Comparison of ENCODE assay signal across 13 cellular contexts in genomic region chr9:131334568-131335105, GRCh38. TPM values are rescaled to one million over a fixed set of nuclear protein-coding genes. Genes with fewer than 3 reads are reported as not detected.
DNase-seq lines count a peak whose midpoint lies in the region; ATAC-seq and TF ChIP-seq lines count a peak whose summit lies in the region.
"Had no signal": no experiment of that assay in that cellular context is flagged by ENCODE, and none has a peak within 500 bp of the region (broad histone marks: within the 10 kb centered on the region; RNA-seq: fewer than 3 reads in every experiment).

No MANE protein-coding gene starts in this region.

- DNase-seq in CD14-positive monocyte (ENCODE audit: low spot score) (peak; percentile 38), OCI-M1 (lab: John Stamatoyannopoulos, UW) (peak; percentile 73), fibroblast of peridontal ligament (ENCODE audit: extremely low read depth) (peak; percentile 53), nephron progenitor cell (peak; percentile 31), Calu3 (no peak)
- DNase-seq in stimulated activated CD4-positive, alpha-beta T cell treated with anti-CD3 and anti-CD28 coated beads, Interleukin-4, amount 100 ng/mL, for 1 hour, result no peak
- no peak for DNase-seq in natural killer cell treated with Interleukin-12 subunit alpha and Interleukin-12 subunit beta and Interleukin-15 and Interleukin-18, amount 100 ng/mL, for 72 hours (ENCODE audit: low spot score)
- DNase-seq: MM.1S; NK-92 treated with Interleukin-12 subunit alpha and Interleukin-12 subunit beta, amount 100 ng/mL, for 24 hours had no signal

- intact Hi-C loops in CD14-positive monocyte (cut with micrococcal nuclease) (no loop called here), Calu3 (cut with micrococcal nuclease; ENCODE audit: unreplicated experiment) (loop anchor here (5.0 kb wide), 1 partner anchor 277 kb away; no protein-coding TSS in a partner anchor)

- H3K4me3 Mint-ChIP-seq in CD14-positive monocyte, result no peak overlapping the region
- H3K4me3 Mint-ChIP-seq in nephron progenitor cell, result no peak overlapping the region
- no peak overlapping the region for H3K4me3 Mint-ChIP-seq in Calu3 (ENCODE audit: low read depth, unreplicated experiment)
- no peak overlapping the region for H3K4me3 Mint-ChIP-seq in natural killer cell treated with Interleukin-12 subunit alpha and Interleukin-12 subunit beta and Interleukin-15 and Interleukin-18, amount 100 ng/mL, for 72 hours
- H3K4me3 Mint-ChIP-seq: B cell had no signal

- no TSS peak for BruUV-seq in Calu3 (replicated peaks; lab: Mats Ljungman, UMichigan)

- no peak for ATAC-seq in GM18870 (IDR thresholded peaks at IDR 0.05; ENCODE audit: unreplicated experiment)
- ATAC-seq in natural killer cell treated with Interleukin-12 subunit alpha and Interleukin-12 subunit beta and Interleukin-15 and Interleukin-18, amount 100 ng/mL, for 72 hours, result no peak

- H3K27me3 Mint-ChIP-seq in CD14-positive monocyte (ENCODE audit: low read depth in 3 of 3) (peaks cover 0 to 5% (median 3%) of the 10 kb centered on the region in 3 donors), nephron progenitor cell (ENCODE audit: low read depth, poor library complexity) (peaks cover 7% of the 10 kb centered on the region), Calu3 (ENCODE audit: unreplicated experiment) (peaks cover under 1% of the 10 kb centered on the region)
- H3K27me3 Mint-ChIP-seq in natural killer cell treated with Interleukin-12 subunit alpha and Interleukin-12 subunit beta and Interleukin-15 and Interleukin-18, amount 100 ng/mL, for 72 hours, result no peaks in the 10 kb centered on the region
- H3K27me3 Mint-ChIP-seq: B cell had no signal

- H3K4me1 Mint-ChIP-seq in CD14-positive monocyte, result peaks cover 2% of the 10 kb centered on the region
- peaks cover 42% of the 10 kb centered on the region for H3K4me1 Mint-ChIP-seq in nephron progenitor cell
- no peaks in the 10 kb centered on the region for H3K4me1 Mint-ChIP-seq in Calu3 (ENCODE audit: low read depth, unreplicated experiment)
- peaks cover 6 to 7% of the 10 kb centered on the region in 2 donors for H3K4me1 Mint-ChIP-seq in natural killer cell treated with Interleukin-12 subunit alpha and Interleukin-12 subunit beta and Interleukin-15 and Interleukin-18, amount 100 ng/mL, for 72 hours (ENCODE audit: low read depth in 2 of 2)

- H3K27ac Mint-ChIP-seq in CD14-positive monocyte (no peak overlapping the region), nephron progenitor cell (peak overlapping the region; percentile 48), Calu3 (ENCODE audit: unreplicated experiment) (no peak overlapping the region)
- H3K27ac Mint-ChIP-seq in natural killer cell treated with Interleukin-12 subunit alpha and Interleukin-12 subunit beta and Interleukin-15 and Interleukin-18, amount 100 ng/mL, for 72 hours, result no peak overlapping the region
- H3K27ac Mint-ChIP-seq: B cell had no signal

- CTCF ChIA-PET in Calu3 (lab: Charles Lee), result interaction anchor here (0.6 kb wide), 1 partner anchor 197 kb away, joined by 3 read pairs; the partner anchor contains the start of gene UCK1

- H3K36me3 Mint-ChIP-seq in CD14-positive monocyte (no peaks in the 10 kb centered on the region), nephron progenitor cell (ENCODE audit: low read depth) (no peaks in the 10 kb centered on the region), Calu3 (ENCODE audit: insufficient read depth, unreplicated experiment) (no peaks in the 10 kb centered on the region)
- H3K36me3 Mint-ChIP-seq in natural killer cell treated with Interleukin-12 subunit alpha and Interleukin-12 subunit beta and Interleukin-15 and Interleukin-18, amount 100 ng/mL, for 72 hours, result no peaks in the 10 kb centered on the region

- no peaks in the 10 kb centered on the region for H3K9me3 Mint-ChIP-seq in CD14-positive monocyte
- no peaks in the 10 kb centered on the region for H3K9me3 Mint-ChIP-seq in nephron progenitor cell
- H3K9me3 Mint-ChIP-seq in Calu3 (ENCODE audit: low read depth, unreplicated experiment), result no peaks in the 10 kb centered on the region
- no peaks in the 10 kb centered on the region for H3K9me3 Mint-ChIP-seq in natural killer cell treated with Interleukin-12 subunit alpha and Interleukin-12 subunit beta and Interleukin-15 and Interleukin-18, amount 100 ng/mL, for 72 hours

- no peak for TF ChIP-seq CTCF in CD14-positive monocyte (IDR thresholded peaks at IDR 0.05)
- no peak for TF ChIP-seq CTCF in nephron progenitor cell (IDR thresholded peaks at IDR 0.05)
- TF ChIP-seq CTCF in Calu3 (IDR thresholded peaks at IDR 0.05; ENCODE audit: unreplicated experiment), result no peak

RNA-seq across cellular contexts. Expression of gene PLPP7, which starts 45.1 kb away (rescaled TPM):
- polyA plus RNA-seq in CD14-positive monocyte, result 1 to 10 TPM; 1.5 to 3.1 TPM
- total RNA-seq in Calu3 (2022), result not detected in 2 replicates
- total RNA-seq in natural killer cell treated with Interleukin-12 subunit alpha and Interleukin-12 subunit beta and Interleukin-15 and Interleukin-18, amount 100 ng/mL, for 72 hours, result under 1 TPM in 1 of 2 donors, not detected in 1; 0.74 TPM
- total RNA-seq: T-helper 2 cell treated with Interferon-gamma antibody and Interleukin-4, amounts not matched to agents 100 ng/mL and 5 ng/mL, for 36 hours had no signal
- polyA plus RNA-seq: keratinocyte had no signal

RNA-seq across cellular contexts. Expression of gene FAM78A, which starts 58.3 kb away (rescaled TPM):
- polyA plus RNA-seq in CD14-positive monocyte, result 1 to 10 TPM; 6.4 to 7.2 TPM
- total RNA-seq in Calu3 (2022), result not detected in 2 replicates
- total RNA-seq in natural killer cell treated with Interleukin-12 subunit alpha and Interleukin-12 subunit beta and Interleukin-15 and Interleukin-18, amount 100 ng/mL, for 72 hours, result 10 to 100 TPM; 46.2 to 53.3 TPM

RNA-seq across cellular contexts. Expression of gene PRRC2B, which starts 59.2 kb away (rescaled TPM):
- 1 to 10 TPM; 2.8 to 8.6 TPM for polyA plus RNA-seq in CD14-positive monocyte
- total RNA-seq in Calu3 (2022), result 137 and 143 TPM in 2 replicates
- 100 to 1,000 TPM; 122 to 246 TPM for total RNA-seq in natural killer cell treated with Interleukin-12 subunit alpha and Interleukin-12 subunit beta and Interleukin-15 and Interleukin-18, amount 100 ng/mL, for 72 hours

Comparison
In these comparisons a context has a peak if more than half of its experiments do, and no peak if none do; other contexts are left out.
1. DNase-seq: peak in CD14-positive monocyte (single experiment), OCI-M1 (single experiment), fibroblast of peridontal ligament (single experiment) and nephron progenitor cell (single experiment); none in stimulated activated CD4-positive, alpha-beta T cell treated with anti-CD3 and anti-CD28 coated beads, Interleukin-4, amount 100 ng/mL, for 1 hour (single experiment), Calu3 (single experiment) and natural killer cell treated with Interleukin-12 subunit alpha and Interleukin-12 subunit beta and Interleukin-15 and Interleukin-18, amount 100 ng/mL, for 72 hours (single experiment).
2. RNA of gene FAM78A, which starts 58.3 kb away (total RNA-seq): 46.2 to 53.3 TPM in natural killer cell treated with Interleukin-12 subunit alpha and Interleukin-12 subunit beta and Interleukin-15 and Interleukin-18, amount 100 ng/mL, for 72 hours; not detected in Calu3; every median in the first group is over 10 times any median in the second.